8 cellular contexts compared by ENCODE assay signal in the genomic region with DNA sequence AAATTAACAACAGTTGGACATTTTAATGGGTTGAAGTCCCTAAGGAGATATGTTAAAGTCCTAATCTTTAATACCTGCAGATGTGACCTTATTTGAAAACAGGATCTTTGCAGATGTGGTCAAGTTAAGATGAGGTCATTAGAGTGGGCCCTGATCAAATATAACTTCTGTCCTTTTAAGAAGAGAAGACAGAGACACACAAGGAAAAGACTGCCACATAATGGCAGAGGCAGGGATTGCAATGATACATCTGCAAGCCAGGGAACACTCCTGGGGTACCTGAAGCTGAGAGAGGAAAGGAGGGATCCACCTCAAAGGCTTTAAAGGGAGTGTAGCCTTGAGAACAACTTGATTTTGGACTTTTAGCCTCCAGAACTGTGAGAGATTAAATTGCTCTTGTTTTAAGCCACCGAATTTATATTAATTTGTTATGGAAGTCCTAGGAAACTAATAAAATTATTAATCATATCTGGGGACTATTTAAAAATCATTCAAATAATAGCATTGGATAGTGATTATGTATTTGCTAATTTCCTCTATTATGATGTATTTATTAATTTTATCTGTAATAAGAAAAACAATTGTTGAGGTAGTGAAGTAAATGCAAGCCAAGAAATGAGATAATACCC.
DNase-seq lines count a peak whose midpoint lies in the region; ATAC-seq and TF ChIP-seq lines count a peak whose summit lies in the region.

No MANE protein-coding gene starts in this region.

- peak; percentile 72 for ATAC-seq in GM19463 (IDR thresholded peaks at IDR 0.05; ENCODE audit: unreplicated experiment)
- ATAC-seq in activated T-helper 17 cell treated with anti-CD3 and anti-CD28 coated beads, Interleukin-2, amount 50 U/mL, for 72 hours (replicated peaks), result no peak

- H4K91ac ChIP-seq in mesenchymal stem cell (ENCODE audit: low read length), result no peak overlapping the region

- no peaks in the 10 kb centered on the region for H3K4me1 Mint-ChIP-seq in Caco-2 (ENCODE audit: low read depth, unreplicated experiment)
- H3K4me1 Mint-ChIP-seq in activated T-helper 17 cell treated with anti-CD3 and anti-CD28 coated beads, Interleukin-2, amount 50 U/mL, for 72 hours, result no peaks in the 10 kb centered on the region

- H3K36me3 Mint-ChIP-seq in Caco-2 (ENCODE audit: insufficient read depth, unreplicated experiment), result no peaks in the 10 kb centered on the region
- H3K36me3 Mint-ChIP-seq in activated T-helper 17 cell treated with anti-CD3 and anti-CD28 coated beads, Interleukin-2, amount 50 U/mL, for 72 hours (ENCODE audit: low read depth), result no peaks in the 10 kb centered on the region

- H3K4me2 ChIP-seq in Karpas-422 (ENCODE audit: low read depth, low read length, poor library complexity, severe bottlenecking), result no peak overlapping the region
- H3K4me2 ChIP-seq in mesenchymal stem cell (ENCODE audit: low read length, poor library complexity, severe bottlenecking), result no peak overlapping the region

- peak; percentile 69 to 74 for DNase-seq in Caco-2
- peak; percentile 42 for DNase-seq in Karpas-422
- peak; percentile 18 for DNase-seq in astrocyte of the cerebellum (ENCODE audit: low read depth)
- DNase-seq in mesenchymal stem cell, result peak; percentile 50
- no peak for DNase-seq in activated T-cell treated with anti-CD3 and anti-CD28 coated beads, Interleukin-2, amount 50 U/mL, for 1 hour
- DNase-seq in stimulated activated CD4-positive, alpha-beta T cell treated with anti-CD3 and anti-CD28 coated beads, Interleukin-4, amount 100 ng/mL, for 1 hour, result no peak

- no CpG with 5 or more reads among the region's 1 CpG for WGBS in mesenchymal stem cell

- H3K9ac ChIP-seq in Karpas-422 (ENCODE audit: low read length), result no peak overlapping the region
- no peak overlapping the region for H3K9ac ChIP-seq in mesenchymal stem cell (ENCODE audit: low read length)

- H3K27me3 ChIP-seq in Caco-2 (replicated peaks; ENCODE audit: control insufficient read depth, insufficient read depth, low read length), result no peaks in the 10 kb centered on the region
- no peaks in the 10 kb centered on the region for H3K27me3 ChIP-seq in Karpas-422 (ENCODE audit: low read length)
- no peaks in the 10 kb centered on the region for H3K27me3 ChIP-seq in mesenchymal stem cell (ENCODE audit: control insufficient read depth in 1 of 2, insufficient read depth in 1 of 2, low read length in 2 of 2)

- H2BK120ac ChIP-seq in mesenchymal stem cell (ENCODE audit: low read depth, low read length), result no peak overlapping the region

- intact Hi-C loops in Caco-2 (cut with micrococcal nuclease; ENCODE audit: unreplicated experiment), result loop anchor here (1.0 kb wide), 3 partner anchors 214 to 516 kb away; no protein-coding TSS in a partner anchor

- H3K4me3 Mint-ChIP-seq in Caco-2 (ENCODE audit: unreplicated experiment), result no peak overlapping the region
- H3K4me3 Mint-ChIP-seq in activated T-helper 17 cell treated with anti-CD3 and anti-CD28 coated beads, Interleukin-2, amount 50 U/mL, for 72 hours, result no peak overlapping the region

- H3K27ac ChIP-seq in Karpas-422 (ENCODE audit: low read length) (no peak overlapping the region), mesenchymal stem cell (ENCODE audit: low read length, poor library complexity, severe bottlenecking) (no peak overlapping the region)

- no peaks in the 10 kb centered on the region for H3K79me2 ChIP-seq in Karpas-422 (ENCODE audit: low read length)

- no peak overlapping the region for H2BK15ac ChIP-seq in mesenchymal stem cell (ENCODE audit: low read depth, poor library complexity, severe bottlenecking)

- no peak overlapping the region for H2BK5ac ChIP-seq in mesenchymal stem cell (ENCODE audit: low read depth, low read length, poor library complexity, severe bottlenecking)

- H3K9me2 ChIP-seq in Karpas-422 (replicated peaks; ENCODE audit: insufficient read depth, low read length), result no peaks in the 10 kb centered on the region

- no peak overlapping the region for H3K18ac ChIP-seq in mesenchymal stem cell (ENCODE audit: low read depth in 1 of 2, low read length in 2 of 2)

- no peaks in the 10 kb centered on the region for H4K20me1 ChIP-seq in Karpas-422 (ENCODE audit: insufficient read depth, low read depth, low read length)

- H3K4me3 ChIP-seq in Caco-2 (ENCODE audit: low read depth, low read length) (no peak overlapping the region), Karpas-422 (ENCODE audit: low read length) (no peak overlapping the region), astrocyte of the cerebellum (ENCODE audit: low read depth, low read length) (no peak overlapping the region), mesenchymal stem cell (ENCODE audit: insufficient read depth in 1 of 2, low read depth in 1 of 2, low read length in 2 of 2) (no peak overlapping the region)

- H3K27ac Mint-ChIP-seq in Caco-2 (ENCODE audit: unreplicated experiment), result no peak overlapping the region
- no peak overlapping the region for H3K27ac Mint-ChIP-seq in activated T-helper 17 cell treated with anti-CD3 and anti-CD28 coated beads, Interleukin-2, amount 50 U/mL, for 72 hours

- BruUV-seq in Caco-2 (replicated peaks; lab: Mats Ljungman, UMichigan), result no TSS peak

- H3K27me3 Mint-ChIP-seq in Caco-2 (ENCODE audit: insufficient read depth, unreplicated experiment), result no peaks in the 10 kb centered on the region
- H3K27me3 Mint-ChIP-seq in activated T-helper 17 cell treated with anti-CD3 and anti-CD28 coated beads, Interleukin-2, amount 50 U/mL, for 72 hours, result no peaks in the 10 kb centered on the region

- no peak overlapping the region for H3K4ac ChIP-seq in mesenchymal stem cell (ENCODE audit: low read depth in 1 of 2, low read length in 2 of 2)

- in situ Hi-C loops in astrocyte of the cerebellum (cut with HindIII; ENCODE audit: low sequenced_read_pairs), result no loop called here

- no peak overlapping the region for H3K23ac ChIP-seq in mesenchymal stem cell (ENCODE audit: low read length in 2 of 2)

- no peak overlapping the region for H3K14ac ChIP-seq in mesenchymal stem cell (ENCODE audit: low read length in 2 of 2)

- H3K4me1 ChIP-seq in Caco-2, result no peaks in the 10 kb centered on the region
- no peaks in the 10 kb centered on the region for H3K4me1 ChIP-seq in Karpas-422 (ENCODE audit: low read length)
- H3K4me1 ChIP-seq in mesenchymal stem cell (ENCODE audit: control insufficient read depth, insufficient read depth, low read depth, low read length), result no peaks in the 10 kb centered on the region

- H2AK5ac ChIP-seq in mesenchymal stem cell (ENCODE audit: low read length, severe bottlenecking), result no peak overlapping the region

- CTCF ChIA-PET in Caco-2 (lab: Charles Lee), result interaction anchor here (0.6 kb wide), 1 partner anchor 214 kb away, joined by 4 read pairs; no protein-coding TSS in a partner anchor

- POLR2A ChIA-PET in Caco-2 (lab: Charles Lee), result no interaction called here

- H3K36me3 ChIP-seq in Caco-2 (ENCODE audit: control insufficient read depth, insufficient read depth, low read length), result no peaks in the 10 kb centered on the region
- no peaks in the 10 kb centered on the region for H3K36me3 ChIP-seq in Karpas-422 (ENCODE audit: insufficient read depth, low read length)
- no peaks in the 10 kb centered on the region for H3K36me3 ChIP-seq in mesenchymal stem cell (ENCODE audit: control insufficient read depth in 1 of 2, insufficient read depth in 2 of 2, low read depth in 1 of 2, low read length in 2 of 2)

- TF ChIP-seq CTCF in Caco-2 (IDR thresholded peaks at IDR 0.05; ENCODE audit: insufficient read depth in 1 of 2, low read depth in 1 of 2, low read length in 1 of 2, severe bottlenecking in 1 of 2, unreplicated experiment in 1 of 2), result peak; percentile 77 to 82
- peak; percentile 79 for TF ChIP-seq CTCF in astrocyte of the cerebellum (IDR thresholded peaks at IDR 0.05; ENCODE audit: low read depth, low read length, missing control alignments)

- no peak overlapping the region for H2AFZ ChIP-seq in Karpas-422 (ENCODE audit: low read length)
- H2AFZ ChIP-seq in mesenchymal stem cell (ENCODE audit: low read depth, low read length), result no peak overlapping the region

- no peaks in the 10 kb centered on the region for H3K9me3 Mint-ChIP-seq in Caco-2 (ENCODE audit: unreplicated experiment)
- peaks cover 5% of the 10 kb centered on the region for H3K9me3 Mint-ChIP-seq in activated T-helper 17 cell treated with anti-CD3 and anti-CD28 coated beads, Interleukin-2, amount 50 U/mL, for 72 hours

- no peaks in the 10 kb centered on the region for H3K9me3 ChIP-seq in Caco-2
- peaks cover 41% of the 10 kb centered on the region for H3K9me3 ChIP-seq in Karpas-422 (ENCODE audit: low read length)
- H3K9me3 ChIP-seq in mesenchymal stem cell (ENCODE audit: control insufficient read depth, low read length), result no peaks in the 10 kb centered on the region

- H2BK12ac ChIP-seq in mesenchymal stem cell (ENCODE audit: low read length in 2 of 2), result no peak overlapping the region

- no peaks in the 10 kb centered on the region for H3K79me1 ChIP-seq in mesenchymal stem cell (replicated peaks; ENCODE audit: low read length, poor library complexity, severe bottlenecking)

- H4K8ac ChIP-seq in mesenchymal stem cell (ENCODE audit: low read length), result no peak overlapping the region

Comparison
In these comparisons a context has a peak if more than half of its experiments do, and no peak if none do; other contexts are left out.
1. DNase-seq: peak in Caco-2 (2 of 2), Karpas-422 (single experiment), astrocyte of the cerebellum (single experiment) and mesenchymal stem cell (single experiment); none in activated T-cell treated with anti-CD3 and anti-CD28 coated beads, Interleukin-2, amount 50 U/mL, for 1 hour (single experiment) and stimulated activated CD4-positive, alpha-beta T cell treated with anti-CD3 and anti-CD28 coated beads, Interleukin-4, amount 100 ng/mL, for 1 hour (single experiment).